8 cellular contexts compared by ENCODE assay signal in genomic region chr17:75032896-75033294, GRCh38. TPM values are rescaled to one million over a fixed set of nuclear protein-coding genes. Genes with fewer than 3 reads are reported as not detected.
DNase-seq lines count a peak whose midpoint lies in the region; TF ChIP-seq lines count a peak whose summit lies in the region.

No MANE protein-coding gene starts in this region.

- no peak for TF ChIP-seq POLR2A in esophagus squamous epithelium (IDR thresholded peaks at IDR 0.05)

- intact Hi-C loops in esophagus squamous epithelium (cut with DNase I): no loop called here

- H3K4me1 ChIP-seq in esophagus squamous epithelium: peaks cover 39 to 63% (median 40%) of the 10 kb centered on the region in 3 donors

- H3K27ac ChIP-seq in RWPE1 (peak overlapping the region; percentile 93), esophagus squamous epithelium (peak overlapping the region; percentile 40 to 96 (median 82))

- no peaks in the 10 kb centered on the region for H3K27me3 ChIP-seq in esophagus squamous epithelium

- peaks cover 0 to 3% (median 0%) of the 10 kb centered on the region in 3 donors for H3K36me3 ChIP-seq in esophagus squamous epithelium

- CTCF ChIA-PET in RWPE1 (lab: Yijun Ruan, JAX): no interaction called here

- POLR2A ChIA-PET in RWPE1 (lab: Yijun Ruan, JAX; ENCODE audit: low non-redundant PET): no interaction called here

- 2% methylated on average over 8 of the region's 8 CpGs for WGBS in esophagus squamous epithelium, 2 donors

- H3K9me3 ChIP-seq in esophagus squamous epithelium: no peaks in the 10 kb centered on the region

- H3K4me3 ChIP-seq in esophagus squamous epithelium (peak overlapping the region in 3 of 4 donors; percentile 72 to 85 (median 78)), retinal pigment epithelial cell (ENCODE audit: low read length) (peak overlapping the region; percentile 83)

- TF ChIP-seq CTCF in RWPE1 (conservative IDR thresholded peaks at IDR 0.05; ENCODE audit: low read depth) (no peak), esophagus squamous epithelium (IDR thresholded peaks at IDR 0.05) (no peak), retinal pigment epithelial cell (conservative IDR thresholded peaks at IDR 0.05; ENCODE audit: low read depth, low read length) (no peak)

- DNase-seq in DMS 273 (lab: John Stamatoyannopoulos, UW; ENCODE audit: unreplicated experiment) (peak; percentile 66), DMS 273 treated with DMSO at 0.1 percent for 48 hours (lab: John Stamatoyannopoulos, UW) (no peak), RWPE1 (ENCODE audit: low spot score) (no peak), esophagus squamous epithelium (lab: John Stamatoyannopoulos, UW) (no peak), retinal pigment epithelial cell (ENCODE audit: low read depth) (no peak), 8988T (no peak), occipital lobe (lab: John Stamatoyannopoulos, UW) (no peak)
- DNase-seq in activated CD4-positive, alpha-beta T cell treated with anti-CD3 and anti-CD28 coated beads for 48 hours: no peak

RNA-seq across cellular contexts. Expression of gene ATP5PD, which starts 13.9 kb away (rescaled TPM):
- 100 to 1,000 TPM; 252 to 300 (median 277) TPM for total RNA-seq in esophagus squamous epithelium
- 100 TPM for total RNA-seq in occipital lobe

RNA-seq across cellular contexts. Expression of gene KCTD2, which starts 14.1 kb away (rescaled TPM):
- total RNA-seq in esophagus squamous epithelium (10 to 100 TPM; 11.5 to 17.6 (median 14.2) TPM), occipital lobe (30.4 TPM)

RNA-seq across cellular contexts. Expression of gene MRPL58, which starts 20.4 kb away (rescaled TPM):
- total RNA-seq in esophagus squamous epithelium: 100 to 1,000 TPM in 1 of 4 donors, 10 to 100 TPM in 3; 44.4 to 110 (median 61.6) TPM
- 8.0 TPM for total RNA-seq in occipital lobe

RNA-seq across cellular contexts. Expression of gene CDR2L, which starts 45.5 kb away (rescaled TPM):
- total RNA-seq in esophagus squamous epithelium: 1 to 10 TPM; 5.3 to 7.9 (median 6.7) TPM
- total RNA-seq in occipital lobe: 4.5 TPM

RNA-seq across cellular contexts. Expression of gene SLC16A5, which starts 54.9 kb away (rescaled TPM):
- total RNA-seq in esophagus squamous epithelium (10 to 100 TPM; 13.4 to 22.9 (median 17.4) TPM), occipital lobe (1.4 TPM)
